Comparison of ENCODE assay signal across 9 cellular contexts in the genomic region with DNA sequence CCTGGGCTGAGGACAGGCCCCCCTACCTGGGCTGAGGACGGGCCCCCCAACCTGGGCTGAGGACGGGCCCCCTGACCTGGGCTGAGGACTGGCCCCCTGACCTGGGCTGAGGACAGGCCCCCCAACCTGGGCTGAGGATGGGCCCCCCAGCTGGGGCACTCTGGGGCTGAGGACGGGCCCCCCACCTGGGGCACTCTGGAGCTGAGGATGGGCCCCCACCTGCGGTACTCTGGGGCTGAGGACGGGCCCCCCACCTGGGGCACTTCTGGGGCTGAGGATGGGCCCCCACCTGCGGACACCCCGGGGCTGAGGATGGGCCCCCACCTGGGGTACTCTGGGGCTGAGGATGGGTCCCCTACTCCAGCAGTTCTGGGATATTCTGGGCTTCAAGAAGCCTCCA.
DNase-seq lines count a peak whose midpoint lies in the region; ATAC-seq and TF ChIP-seq lines count a peak whose summit lies in the region.
"Had no signal": no experiment of that assay in that cellular context is flagged by ENCODE, and none has a peak within 500 bp of the region (broad histone marks: within the 10 kb centered on the region; RNA-seq: fewer than 3 reads in every experiment).

No MANE protein-coding gene starts in this region.

- H3K4me1 ChIP-seq in right atrium auricular region: peaks cover 0 to 65% of the 10 kb centered on the region in 2 donors
- H3K4me1 ChIP-seq in mucosa of descending colon (ENCODE audit: low read depth): peaks cover 31% of the 10 kb centered on the region
- H3K4me1 ChIP-seq in urinary bladder (ENCODE audit: insufficient read depth): peaks cover 6% of the 10 kb centered on the region
- H3K4me1 ChIP-seq in endodermal cell (ENCODE audit: control insufficient read depth, insufficient read depth, low read length): peaks cover 9% of the 10 kb centered on the region

- H3K9me3 ChIP-seq in right atrium auricular region: no peaks in the 10 kb centered on the region
- no peaks in the 10 kb centered on the region for H3K9me3 ChIP-seq in mucosa of descending colon
- H3K9me3 ChIP-seq in endodermal cell (ENCODE audit: control insufficient read depth, low read length): no peaks in the 10 kb centered on the region

- H3K36me3 Mint-ChIP-seq in activated CD4-positive, alpha-beta memory T cell treated with anti-CD3 and anti-CD28 coated beads for 36 hours: peaks cover 13% of the 10 kb centered on the region
- peaks cover 10% of the 10 kb centered on the region for H3K36me3 Mint-ChIP-seq in endodermal cell (ENCODE audit: low read depth)

- no peak for ATAC-seq in mucosa of descending colon
- no peak for ATAC-seq in esophagus mucosa
- ATAC-seq: foreskin keratinocyte had no signal

- peak overlapping the region; percentile 90 to 96 for H3K27ac ChIP-seq in right atrium auricular region
- H3K27ac ChIP-seq in urinary bladder (ENCODE audit: low read depth): peak overlapping the region; percentile 72
- no peak overlapping the region for H3K27ac ChIP-seq in endodermal cell (ENCODE audit: low read depth, low read length)
- H3K27ac ChIP-seq: foreskin keratinocyte had no signal

- TF ChIP-seq CTCF in right atrium auricular region (IDR thresholded peaks at IDR 0.05) (no peak), mucosa of descending colon (IDR thresholded peaks at IDR 0.05) (no peak), endodermal cell (conservative IDR thresholded peaks at IDR 0.05) (no peak)

- peaks cover 64% of the 10 kb centered on the region for H3K4me1 Mint-ChIP-seq in activated CD4-positive, alpha-beta memory T cell treated with anti-CD3 and anti-CD28 coated beads for 36 hours (ENCODE audit: low read depth)
- H3K4me1 Mint-ChIP-seq in endodermal cell: peaks cover 14% of the 10 kb centered on the region

- no peaks in the 10 kb centered on the region for H3K27me3 Mint-ChIP-seq in activated CD4-positive, alpha-beta memory T cell treated with anti-CD3 and anti-CD28 coated beads for 36 hours
- H3K27me3 Mint-ChIP-seq in endodermal cell (ENCODE audit: insufficient read depth): no peaks in the 10 kb centered on the region

- peaks cover 4% of the 10 kb centered on the region for H3K9me3 Mint-ChIP-seq in activated CD4-positive, alpha-beta memory T cell treated with anti-CD3 and anti-CD28 coated beads for 36 hours
- peaks cover 7% of the 10 kb centered on the region for H3K9me3 Mint-ChIP-seq in endodermal cell

- CTCF ChIA-PET in activated CD4-positive, alpha-beta memory T cell treated with anti-CD3 and anti-CD28 coated beads for 36 hours (lab: Charles Lee): interaction anchor here (0.8 to 1.5 kb wide), 5 partner anchors 60 to 246 kb away, joined by 3 to 4 read pairs (median 3); no protein-coding TSS in a partner anchor

- H3K27me3 ChIP-seq in right atrium auricular region (no peaks in the 10 kb centered on the region), endodermal cell (ENCODE audit: control insufficient read depth, insufficient read depth, low read length, poor library complexity, severe bottlenecking) (no peaks in the 10 kb centered on the region)
- H3K27me3 ChIP-seq: foreskin keratinocyte had no signal

- POLR2A ChIA-PET in activated CD4-positive, alpha-beta memory T cell treated with anti-CD3 and anti-CD28 coated beads for 36 hours (lab: Charles Lee): interaction anchor here (0.9 to 1.8 kb wide), 9 partner anchors 10 to 248 kb away, joined by 3 to 13 read pairs (median 4); no protein-coding TSS in a partner anchor

- H3K4me3 ChIP-seq in right atrium auricular region (no peak overlapping the region), mucosa of descending colon (no peak overlapping the region), urinary bladder (ENCODE audit: low read depth, low read length) (no peak overlapping the region), endodermal cell (ENCODE audit: low read length) (no peak overlapping the region)

- intact Hi-C loops in cardiac septum (cut with DNase I): no loop called here
- intact Hi-C loops in activated CD4-positive, alpha-beta memory T cell treated with anti-CD3 and anti-CD28 coated beads for 36 hours (cut with micrococcal nuclease): loop anchor here (1.0 to 5.0 kb wide), 6 partner anchors 43 to 860 kb away; a partner anchor contains a TSS
- intact Hi-C loops in mucosa of descending colon (cut with DNase I, micrococcal nuclease): loop anchor here in 1 of 2 donors (5.0 kb wide), 1 partner anchor 65 kb away; a partner anchor contains a TSS

- H3K9ac ChIP-seq in endodermal cell (ENCODE audit: extremely low read depth, low read length, poor library complexity, severe bottlenecking): no peak overlapping the region

- H3K4me3 Mint-ChIP-seq in activated CD4-positive, alpha-beta memory T cell treated with anti-CD3 and anti-CD28 coated beads for 36 hours: peak overlapping the region; percentile 59
- no peak overlapping the region for H3K4me3 Mint-ChIP-seq in endodermal cell

- DNase-seq in right atrium auricular region (ENCODE audit: low spot score): no peak
- no peak for DNase-seq in cardiac septum (ENCODE audit: low spot score)
- peak; percentile 17 for DNase-seq in activated CD4-positive, alpha-beta memory T cell treated with anti-CD3 and anti-CD28 coated beads for 36 hours
- peak in 2 of 3 donors; percentile 23 to 48 for DNase-seq in mucosa of descending colon
- DNase-seq in endodermal cell: no peak
- DNase-seq in putamen (ENCODE audit: low spot score): no peak
- DNase-seq: foreskin keratinocyte had no signal

- H3K27ac Mint-ChIP-seq in activated CD4-positive, alpha-beta memory T cell treated with anti-CD3 and anti-CD28 coated beads for 36 hours: peak overlapping the region; percentile 98
- H3K27ac Mint-ChIP-seq in endodermal cell: no peak overlapping the region

- no peaks in the 10 kb centered on the region for H3K36me3 ChIP-seq in right atrium auricular region
- no peaks in the 10 kb centered on the region for H3K36me3 ChIP-seq in mucosa of descending colon (ENCODE audit: low read depth)
- H3K36me3 ChIP-seq in urinary bladder (ENCODE audit: insufficient read depth): no peaks in the 10 kb centered on the region
- H3K36me3 ChIP-seq in endodermal cell (ENCODE audit: control insufficient read depth, insufficient read depth, low read length): no peaks in the 10 kb centered on the region

- 89% methylated on average over 7 of the region's 7 CpGs for WGBS in urinary bladder
- 86% methylated on average over 7 of the region's 7 CpGs; no CpG with 5 or more reads in 1 of the 2 experiments for WGBS in endodermal cell (ENCODE audit: insufficient coverage in 1 of 2, insufficient read length in 1 of 2), 2 experiments

Comparison
In these comparisons a context has a peak if more than half of its experiments do, and no peak if none do; other contexts are left out.
1. DNase-seq: peak in activated CD4-positive, alpha-beta memory T cell treated with anti-CD3 and anti-CD28 coated beads for 36 hours (single experiment) and mucosa of descending colon (2 of 3); none in right atrium auricular region (single experiment), cardiac septum (single experiment), endodermal cell (single experiment) and putamen (single experiment).